In the genomic region with DNA sequence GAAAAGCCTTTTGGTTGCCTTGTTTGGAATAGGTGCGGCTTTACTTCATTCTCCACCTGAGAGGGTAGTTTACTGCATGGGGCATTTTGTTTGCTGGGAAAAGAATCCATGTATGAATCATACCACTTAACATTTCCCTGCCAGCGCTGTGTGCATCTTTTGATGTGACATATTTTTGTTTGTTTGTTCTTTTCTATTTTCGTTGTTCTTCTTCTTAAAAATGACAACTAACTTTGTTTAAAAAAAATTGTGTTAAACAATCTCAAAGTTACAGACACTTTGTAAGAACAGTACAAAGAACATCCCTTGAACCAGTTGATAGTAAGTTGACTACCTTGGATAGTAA, we compare ENCODE assay signal across 17 cellular contexts.
DNase-seq lines count a peak whose midpoint lies in the region; ATAC-seq and TF ChIP-seq lines count a peak whose summit lies in the region.
"Had no signal": no experiment of that assay in that cellular context is flagged by ENCODE, and none has a peak within 500 bp of the region (broad histone marks: within the 10 kb centered on the region; RNA-seq: fewer than 3 reads in every experiment).

No MANE protein-coding gene starts in this region.

- no peaks in the 10 kb centered on the region for H3K4me1 ChIP-seq in right cardiac atrium (ENCODE audit: control insufficient read depth, insufficient read depth, low read length)

- TF ChIP-seq CTCF in fibroblast of villous mesenchyme (IDR thresholded peaks at IDR 0.05; ENCODE audit: insufficient read depth, low read depth, low read length) = no peak
- TF ChIP-seq CTCF in type B pancreatic cell (conservative IDR thresholded peaks at IDR 0.05) = no peak

- POLR2A ChIA-PET in activated CD4-positive, alpha-beta memory T cell treated with anti-CD3 and anti-CD28 coated beads, Interleukin-2, amount 10 ng/mL, durations not matched to agents 7 days and 5 days (lab: Charles Lee) = no interaction called here

- no peak overlapping the region for H3K27ac ChIP-seq in right cardiac atrium (ENCODE audit: low read length)
- H3K27ac ChIP-seq: C4-2B had no signal

- peak overlapping the region; percentile 69 for H3K4me3 ChIP-seq in right cardiac atrium (ENCODE audit: low read length)
- peak overlapping the region; percentile 39 for H3K4me3 ChIP-seq in fibroblast of villous mesenchyme (ENCODE audit: low read depth, low read length)

- DNase-seq in right cardiac atrium (no peak), cardiac septum (ENCODE audit: low spot score) (no peak), fibroblast of villous mesenchyme (ENCODE audit: low read depth) (no peak), type B pancreatic cell (ENCODE audit: extremely low spot score, unreplicated experiment) (no peak), NCI-H69 (lab: John Stamatoyannopoulos, UW) (no peak), NCI-H2107 (lab: John Stamatoyannopoulos, UW) (no peak)
- DNase-seq in activated CD4-positive, alpha-beta memory T cell treated with anti-CD3 and anti-CD28 coated beads, Interleukin-2, amount 10 ng/mL, durations not matched to agents 7 days and 5 days = no peak
- DNase-seq: activated CD4-positive, alpha-beta T cell treated with anti-CD3 and anti-CD28 coated beads for 4 hours; activated naive CD4-positive, alpha-beta T cell treated with anti-CD3 and anti-CD28 coated beads, Interleukin-2, amount 50 U/mL, for 16 hours; glutamatergic neuron; NCI-H1417 treated with DMSO at 0.1 percent for 48 hours; stimulated activated CD4-positive, alpha-beta T cell treated with anti-CD3 and anti-CD28 coated beads, Interleukin-2, amount 100 ng/mL, for 48 hours had no signal

- no peaks in the 10 kb centered on the region for H3K9me3 ChIP-seq in right cardiac atrium (ENCODE audit: control insufficient read depth, low read length)

- no peaks in the 10 kb centered on the region for H3K27me3 ChIP-seq in right cardiac atrium (ENCODE audit: control insufficient read depth, insufficient read depth)

- 91% methylated on average over 3 of the region's 3 CpGs for WGBS in right cardiac atrium

- H3K4me1 Mint-ChIP-seq in activated CD4-positive, alpha-beta memory T cell treated with anti-CD3 and anti-CD28 coated beads, Interleukin-2, amount 10 ng/mL, durations not matched to agents 7 days and 5 days = peaks cover 54% of the 10 kb centered on the region
- no peaks in the 10 kb centered on the region for H3K4me1 Mint-ChIP-seq in type B pancreatic cell (ENCODE audit: unreplicated experiment)

- peaks cover 4% of the 10 kb centered on the region for H3K27me3 Mint-ChIP-seq in activated CD4-positive, alpha-beta memory T cell treated with anti-CD3 and anti-CD28 coated beads, Interleukin-2, amount 10 ng/mL, durations not matched to agents 7 days and 5 days
- H3K27me3 Mint-ChIP-seq in type B pancreatic cell = peaks cover 25% of the 10 kb centered on the region

- CTCF ChIA-PET in activated CD4-positive, alpha-beta memory T cell treated with anti-CD3 and anti-CD28 coated beads, Interleukin-2, amount 10 ng/mL, durations not matched to agents 7 days and 5 days (lab: Charles Lee) = no interaction called here

- H3K27ac Mint-ChIP-seq in activated CD4-positive, alpha-beta memory T cell treated with anti-CD3 and anti-CD28 coated beads, Interleukin-2, amount 10 ng/mL, durations not matched to agents 7 days and 5 days = no peak overlapping the region
- H3K27ac Mint-ChIP-seq in type B pancreatic cell = no peak overlapping the region
- H3K27ac Mint-ChIP-seq: progenitor cell of endocrine pancreas had no signal

- intact Hi-C loops in right cardiac atrium (cut with DNase I) = no loop called here
- intact Hi-C loops in cardiac septum (cut with DNase I) = no loop called here

- peaks cover 15% of the 10 kb centered on the region for H3K36me3 Mint-ChIP-seq in activated CD4-positive, alpha-beta memory T cell treated with anti-CD3 and anti-CD28 coated beads, Interleukin-2, amount 10 ng/mL, durations not matched to agents 7 days and 5 days (ENCODE audit: low read depth)
- H3K36me3 Mint-ChIP-seq in type B pancreatic cell = no peaks in the 10 kb centered on the region

- H3K9me3 Mint-ChIP-seq in activated CD4-positive, alpha-beta memory T cell treated with anti-CD3 and anti-CD28 coated beads, Interleukin-2, amount 10 ng/mL, durations not matched to agents 7 days and 5 days = peaks cover 14% of the 10 kb centered on the region
- H3K9me3 Mint-ChIP-seq in type B pancreatic cell = peaks cover 5% of the 10 kb centered on the region

- peak overlapping the region; percentile 61 for H3K4me3 Mint-ChIP-seq in activated CD4-positive, alpha-beta memory T cell treated with anti-CD3 and anti-CD28 coated beads, Interleukin-2, amount 10 ng/mL, durations not matched to agents 7 days and 5 days
- H3K4me3 Mint-ChIP-seq in type B pancreatic cell = peak overlapping the region; percentile 13

- ATAC-seq in right cardiac atrium = no peak
- ATAC-seq in HG02840 (IDR thresholded peaks at IDR 0.05; ENCODE audit: low FRiP score, unreplicated experiment) = no peak
- ATAC-seq: SK-N-SH treated with all-trans-retinoic acid at 6 μM for 48 hours; stimulated activated naive CD8-positive, alpha-beta T cell treated with anti-CD3 and anti-CD28 coated beads, Interleukin-15, Interleukin-2, amounts not matched to agents 100 U/mL and 50 U/mL, for 24 hours had no signal
